9 cellular contexts compared by ENCODE assay signal in genomic region chr14:68952544-68953535, GRCh38. TPM values are rescaled to one million over a fixed set of nuclear protein-coding genes. Genes with fewer than 3 reads are reported as not detected.
DNase-seq lines count a peak whose midpoint lies in the region; ATAC-seq and TF ChIP-seq lines count a peak whose summit lies in the region.
"Had no signal": no experiment of that assay in that cellular context is flagged by ENCODE, and none has a peak within 500 bp of the region (broad histone marks: within the 10 kb centered on the region; RNA-seq: fewer than 3 reads in every experiment).

No MANE protein-coding gene starts in this region.

- no peaks in the 10 kb centered on the region for H4K20me1 ChIP-seq in HCT116 (ENCODE audit: insufficient read depth)

- H3K9me3 Mint-ChIP-seq in activated naive CD8-positive, alpha-beta T cell treated with anti-CD3 and anti-CD28 coated beads, Interleukin-2, amount 10 ng/mL, durations not matched to agents 7 days and 5 days: no peaks in the 10 kb centered on the region
- H3K9me3 Mint-ChIP-seq in stimulated activated naive CD8-positive, alpha-beta T cell treated with anti-CD3 and anti-CD28 coated beads, Interleukin-15, amount 100 ng/mL, for 72 hours: no peaks in the 10 kb centered on the region

- RAD21 ChIA-PET in HCT116 (lab: Charles Lee; ENCODE audit: low non-redundant PET in 1 of 2, low total read pairs in 2 of 2, uncharacterized antibody in 2 of 2, unreplicated experiment in 2 of 2): no interaction called here

- intact Hi-C loops in HCT116 (cut with micrococcal nuclease): no loop called here

- no peak for TF ChIP-seq POLR2A in HCT116 (IDR thresholded peaks at IDR 0.05; ENCODE audit: borderline replicate concordance, extremely low read depth, insufficient read depth, insufficient read length)

- CTCF ChIA-PET in HCT116 (lab: Charles Lee): interaction anchor here (0.6 kb wide), 1 partner anchor 191 kb away, joined by 3 read pairs; no protein-coding TSS in a partner anchor

- H3K79me2 ChIP-seq in HCT116 (ENCODE audit: insufficient read depth, low read length): peaks cover 91% of the 10 kb centered on the region

- H3K4me3 Mint-ChIP-seq in activated naive CD8-positive, alpha-beta T cell treated with anti-CD3 and anti-CD28 coated beads, Interleukin-2, amount 10 ng/mL, durations not matched to agents 7 days and 5 days: peak overlapping the region; percentile 59
- peak overlapping the region; percentile 78 to 82 for H3K4me3 Mint-ChIP-seq in stimulated activated naive CD8-positive, alpha-beta T cell treated with anti-CD3 and anti-CD28 coated beads, Interleukin-15, amount 100 ng/mL, for 72 hours

- H3K9me3 ChIP-seq in HCT116 (ENCODE audit: control insufficient read depth in 1 of 2, insufficient read depth in 1 of 2, low read depth in 1 of 2, low read length in 2 of 2) (no peaks in the 10 kb centered on the region), right atrium auricular region (no peaks in the 10 kb centered on the region)

- H3K36me3 ChIP-seq in HCT116 (ENCODE audit: control insufficient read depth in 1 of 2, insufficient read depth in 2 of 2, low read length in 2 of 2) (no peaks in the 10 kb centered on the region), right atrium auricular region (peaks cover 13% of the 10 kb centered on the region)

- no peaks in the 10 kb centered on the region for H3K9me2 ChIP-seq in HCT116 (ENCODE audit: insufficient read depth)

- DNase-seq in HCT116 (ENCODE audit: low read depth, low spot score) (no peak), right atrium auricular region (ENCODE audit: low spot score) (no peak), DMS 273 (lab: John Stamatoyannopoulos, UW; ENCODE audit: unreplicated experiment) (no peak)
- no peak for DNase-seq in activated naive CD8-positive, alpha-beta T cell treated with anti-CD3 and anti-CD28 coated beads, Interleukin-2, amount 10 ng/mL, durations not matched to agents 7 days and 5 days
- DNase-seq in stimulated activated naive CD8-positive, alpha-beta T cell treated with anti-CD3 and anti-CD28 coated beads, Interleukin-15, amount 100 ng/mL, for 72 hours: peak in 1 of 2 donors; percentile 55
- DNase-seq: KBM-7 had no signal

- H3K27me3 Mint-ChIP-seq in activated naive CD8-positive, alpha-beta T cell treated with anti-CD3 and anti-CD28 coated beads, Interleukin-2, amount 10 ng/mL, durations not matched to agents 7 days and 5 days: no peaks in the 10 kb centered on the region
- no peaks in the 10 kb centered on the region for H3K27me3 Mint-ChIP-seq in stimulated activated naive CD8-positive, alpha-beta T cell treated with anti-CD3 and anti-CD28 coated beads, Interleukin-15, amount 100 ng/mL, for 72 hours

- H3K27me3 ChIP-seq in HCT116 (ENCODE audit: insufficient read depth, low read length): no peaks in the 10 kb centered on the region
- no peaks in the 10 kb centered on the region for H3K27me3 ChIP-seq in right atrium auricular region

- TF ChIP-seq CTCF in HCT116 (IDR thresholded peaks at IDR 0.05 in 2 of 3, conservative IDR thresholded peaks at IDR 0.05 in 1 of 3; ENCODE audit: borderline replicate concordance in 1 of 3, insufficient read depth in 1 of 3, low read depth in 2 of 3, low read length in 2 of 3) (no peak), right atrium auricular region (IDR thresholded peaks at IDR 0.05) (no peak)

- H3K4me2 ChIP-seq in HCT116 (ENCODE audit: low read length): 0 out of 2 replicates have a peak overlapping the region, but pooled peaks have one; percentile 71

- H3K4me1 ChIP-seq in HCT116 (ENCODE audit: control insufficient read depth in 1 of 2, insufficient read depth in 2 of 2, low read length in 2 of 2) (peaks cover 55 to 68% of the 10 kb centered on the region in 2 experiments), right atrium auricular region (peaks cover 0 to 100% of the 10 kb centered on the region in 2 donors)

- no peak overlapping the region for H3K9ac ChIP-seq in HCT116 (ENCODE audit: low read length)

- BruUV-seq in HCT116 (replicated peaks; lab: Mats Ljungman, UMichigan): no TSS peak

- ATAC-seq in HCT116: no peak
- ATAC-seq in activated naive CD8-positive, alpha-beta T cell treated with anti-CD3 and anti-CD28 coated beads, Interleukin-2, amount 10 ng/mL, durations not matched to agents 7 days and 5 days (ENCODE audit: low read depth): peak; percentile 48
- ATAC-seq in stimulated activated naive CD8-positive, alpha-beta T cell treated with anti-CD3 and anti-CD28 coated beads, Interleukin-15, amount 100 ng/mL, for 72 hours: peak; percentile 81
- no peak for ATAC-seq in HG02884 (IDR thresholded peaks at IDR 0.05; ENCODE audit: unreplicated experiment)
- no peak for ATAC-seq in HG02763 (IDR thresholded peaks at IDR 0.05; ENCODE audit: unreplicated experiment)
- no peak for ATAC-seq in HG02852 (IDR thresholded peaks at IDR 0.05; ENCODE audit: unreplicated experiment)

- POLR2A ChIA-PET in HCT116 (lab: Charles Lee): no interaction called here
- POLR2A ChIA-PET in activated naive CD8-positive, alpha-beta T cell treated with anti-CD3 and anti-CD28 coated beads, Interleukin-2, amount 10 ng/mL, durations not matched to agents 7 days and 5 days (lab: Charles Lee): interaction anchor here (0.6 to 3.0 kb wide), 4 partner anchors 13 to 25 kb away, joined by 3 to 11 read pairs (median 4); no protein-coding TSS in a partner anchor

- no peak overlapping the region for H3K4me3 ChIP-seq in HCT116 (replicated peaks in 1 of 2; ENCODE audit: low read depth in 1 of 2, low read length in 2 of 2)
- no peak overlapping the region for H3K4me3 ChIP-seq in right atrium auricular region

- peak overlapping the region; percentile 69 for H3K27ac Mint-ChIP-seq in activated naive CD8-positive, alpha-beta T cell treated with anti-CD3 and anti-CD28 coated beads, Interleukin-2, amount 10 ng/mL, durations not matched to agents 7 days and 5 days
- peak overlapping the region; percentile 95 to 97 for H3K27ac Mint-ChIP-seq in stimulated activated naive CD8-positive, alpha-beta T cell treated with anti-CD3 and anti-CD28 coated beads, Interleukin-15, amount 100 ng/mL, for 72 hours

- H3K27ac ChIP-seq in HCT116 (ENCODE audit: low read depth, low read length) (peak overlapping the region; percentile 12), right atrium auricular region (peak overlapping the region; percentile 72 to 92)

- TF ChIP-seq RAD21 in HCT116 (IDR thresholded peaks at IDR 0.05; ENCODE audit: low read depth): no peak

- H3K4me1 Mint-ChIP-seq in activated naive CD8-positive, alpha-beta T cell treated with anti-CD3 and anti-CD28 coated beads, Interleukin-2, amount 10 ng/mL, durations not matched to agents 7 days and 5 days: peaks cover 72% of the 10 kb centered on the region
- H3K4me1 Mint-ChIP-seq in stimulated activated naive CD8-positive, alpha-beta T cell treated with anti-CD3 and anti-CD28 coated beads, Interleukin-15, amount 100 ng/mL, for 72 hours: peaks cover 98% of the 10 kb centered on the region

- H3K36me3 Mint-ChIP-seq in activated naive CD8-positive, alpha-beta T cell treated with anti-CD3 and anti-CD28 coated beads, Interleukin-2, amount 10 ng/mL, durations not matched to agents 7 days and 5 days: peaks cover 5% of the 10 kb centered on the region

- H2AFZ ChIP-seq in HCT116 (ENCODE audit: low read depth, low read length, poor library complexity, severe bottlenecking): no peak overlapping the region

TF ChIP-seq in HCT116, 20 proteins besides CTCF, POLR2A, EP300 and RAD21 (continues in another document):
- no peak for TF ChIP-seq YY1 (IDR thresholded peaks at IDR 0.05; ENCODE audit: extremely low read depth, insufficient replicate concordance, low read depth, low read length)
- no peak for TF ChIP-seq SIN3A (IDR thresholded peaks at IDR 0.05; ENCODE audit: low read depth)
- TF ChIP-seq FOSL1 (IDR thresholded peaks at IDR 0.05; ENCODE audit: low read depth): no peak
- TF ChIP-seq CBX3 (IDR thresholded peaks at IDR 0.05; ENCODE audit: low read depth): no peak
- TF ChIP-seq, protein P1, sequence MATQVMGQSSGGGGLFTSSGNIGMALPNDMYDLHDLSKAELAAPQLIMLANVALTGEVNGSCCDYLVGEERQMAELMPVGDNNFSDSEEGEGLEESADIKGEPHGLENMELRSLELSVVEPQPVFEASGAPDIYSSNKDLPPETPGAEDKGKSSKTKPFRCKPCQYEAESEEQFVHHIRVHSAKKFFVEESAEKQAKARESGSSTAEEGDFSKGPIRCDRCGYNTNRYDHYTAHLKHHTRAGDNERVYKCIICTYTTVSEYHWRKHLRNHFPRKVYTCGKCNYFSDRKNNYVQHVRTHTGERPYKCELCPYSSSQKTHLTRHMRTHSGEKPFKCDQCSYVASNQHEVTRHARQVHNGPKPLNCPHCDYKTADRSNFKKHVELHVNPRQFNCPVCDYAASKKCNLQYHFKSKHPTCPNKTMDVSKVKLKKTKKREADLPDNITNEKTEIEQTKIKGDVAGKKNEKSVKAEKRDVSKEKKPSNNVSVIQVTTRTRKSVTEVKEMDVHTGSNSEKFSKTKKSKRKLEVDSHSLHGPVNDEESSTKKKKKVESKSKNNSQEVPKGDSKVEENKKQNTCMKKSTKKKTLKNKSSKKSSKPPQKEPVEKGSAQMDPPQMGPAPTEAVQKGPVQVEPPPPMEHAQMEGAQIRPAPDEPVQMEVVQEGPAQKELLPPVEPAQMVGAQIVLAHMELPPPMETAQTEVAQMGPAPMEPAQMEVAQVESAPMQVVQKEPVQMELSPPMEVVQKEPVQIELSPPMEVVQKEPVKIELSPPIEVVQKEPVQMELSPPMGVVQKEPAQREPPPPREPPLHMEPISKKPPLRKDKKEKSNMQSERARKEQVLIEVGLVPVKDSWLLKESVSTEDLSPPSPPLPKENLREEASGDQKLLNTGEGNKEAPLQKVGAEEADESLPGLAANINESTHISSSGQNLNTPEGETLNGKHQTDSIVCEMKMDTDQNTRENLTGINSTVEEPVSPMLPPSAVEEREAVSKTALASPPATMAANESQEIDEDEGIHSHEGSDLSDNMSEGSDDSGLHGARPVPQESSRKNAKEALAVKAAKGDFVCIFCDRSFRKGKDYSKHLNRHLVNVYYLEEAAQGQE (IDR thresholded peaks at IDR 0.05; ENCODE audit: low read depth): no peak

RNA-seq across cellular contexts. Expression of gene ACTN1, which starts 26.3 kb away (rescaled TPM):
- total RNA-seq in HCT116 (2021; ENCODE audit: unreplicated experiment) (123 TPM), right atrium auricular region (100 to 1,000 TPM; 170 to 316 TPM)
- 134 and 167 TPM in 2 replicates for polyA plus RNA-seq in HCT116 (2012)
- total RNA-seq in activated naive CD8-positive, alpha-beta T cell treated with anti-CD3 and anti-CD28 coated beads, Interleukin-2, amount 10 ng/mL, durations not matched to agents 7 days and 5 days: 10 to 100 TPM; 63.8 to 71.5 TPM

Comparison
In these comparisons a context has a peak if more than half of its experiments do, and no peak if none do; other contexts are left out.
1. ATAC-seq: peak in activated naive CD8-positive, alpha-beta T cell treated with anti-CD3 and anti-CD28 coated beads, Interleukin-2, amount 10 ng/mL, durations not matched to agents 7 days and 5 days (single experiment) and stimulated activated naive CD8-positive, alpha-beta T cell treated with anti-CD3 and anti-CD28 coated beads, Interleukin-15, amount 100 ng/mL, for 72 hours (single experiment); none in HCT116 (single experiment), HG02884 (single experiment), HG02763 (single experiment) and HG02852 (single experiment).